8 cellular contexts compared by ENCODE assay signal in the genomic region with DNA sequence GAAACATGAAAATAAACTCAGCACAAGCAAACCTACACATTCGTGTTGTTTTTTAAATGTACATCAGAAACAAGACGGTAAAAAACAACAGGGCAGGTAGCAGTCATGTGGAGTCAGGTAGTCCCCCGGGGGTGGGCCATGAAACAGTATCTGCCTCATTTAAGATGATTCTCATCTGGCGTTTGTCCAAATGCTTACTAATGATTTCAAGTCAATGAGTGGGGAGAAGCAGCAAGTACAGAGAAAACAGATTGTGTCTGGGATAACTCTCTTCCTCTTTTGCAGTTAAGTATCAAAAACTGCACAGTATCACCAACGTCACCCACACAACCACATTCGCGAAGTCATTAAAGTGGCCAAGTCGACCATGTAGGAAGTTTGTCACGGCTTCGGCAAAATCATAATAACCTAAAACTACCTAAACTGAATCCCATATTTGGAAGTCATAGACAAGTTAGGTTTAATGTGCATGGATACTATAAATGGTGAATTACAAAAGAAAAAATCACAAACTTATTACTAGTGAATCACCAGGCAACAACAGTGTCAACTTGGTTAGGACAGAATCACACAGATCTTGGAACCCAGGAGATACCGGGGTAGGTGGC. TPM values are rescaled to one million over a fixed set of nuclear protein-coding genes. Genes with fewer than 3 reads are reported as not detected.
DNase-seq lines count a peak whose midpoint lies in the region; ATAC-seq and TF ChIP-seq lines count a peak whose summit lies in the region.

No MANE protein-coding gene starts in this region.

- DNase-seq in NCI-H2029 (lab: John Stamatoyannopoulos, UW): peak; percentile 36
- no peak for DNase-seq in NCI-H2029 treated with DMSO at 0.1 percent for 48 hours (lab: John Stamatoyannopoulos, UW)
- DNase-seq in NCI-H2171 (lab: John Stamatoyannopoulos, UW): peak; percentile 98
- peak; percentile 74 for DNase-seq in activated CD4-positive, alpha-beta T cell treated with anti-CD3 and anti-CD28 coated beads, Interleukin-2, amount 10 ng/mL, durations not matched to agents 24 days and 14 days
- peak; percentile 60 to 75 for DNase-seq in foreskin keratinocyte

- H3K27me3 ChIP-seq in foreskin keratinocyte (no peaks in the 10 kb centered on the region), skeletal muscle satellite cell (ENCODE audit: control insufficient read depth, insufficient read depth, low read length) (no peaks in the 10 kb centered on the region)

- H3K9ac ChIP-seq in skeletal muscle satellite cell (ENCODE audit: low read depth, low read length): peak overlapping the region; percentile 90

- H3K4me2 ChIP-seq in skeletal muscle satellite cell (ENCODE audit: low read length): peak overlapping the region; percentile 80

- H3K27me3 Mint-ChIP-seq in activated CD4-positive, alpha-beta T cell treated with anti-CD3 and anti-CD28 coated beads, Interleukin-2, amount 10 ng/mL, durations not matched to agents 24 days and 14 days: peaks cover 10% of the 10 kb centered on the region

- H3K4me3 Mint-ChIP-seq in activated CD4-positive, alpha-beta T cell treated with anti-CD3 and anti-CD28 coated beads, Interleukin-2, amount 10 ng/mL, durations not matched to agents 24 days and 14 days: no peak overlapping the region

- peak; percentile 15 for ATAC-seq in HG02678 (IDR thresholded peaks at IDR 0.05; ENCODE audit: unreplicated experiment)
- peak; percentile 11 for ATAC-seq in foreskin keratinocyte
- ATAC-seq in HG03108 (IDR thresholded peaks at IDR 0.05; ENCODE audit: unreplicated experiment): no peak

- intact Hi-C loops in activated CD4-positive, alpha-beta T cell treated with anti-CD3 and anti-CD28 coated beads, Interleukin-2, amount 10 ng/mL, durations not matched to agents 24 days and 14 days (cut with micrococcal nuclease): loop anchor here (2.0 kb wide), 1 partner anchor 49 kb away; no protein-coding TSS in a partner anchor

- no peaks in the 10 kb centered on the region for H3K36me3 ChIP-seq in skeletal muscle satellite cell (ENCODE audit: insufficient read depth, low read length)

- H3K36me3 Mint-ChIP-seq in activated CD4-positive, alpha-beta T cell treated with anti-CD3 and anti-CD28 coated beads, Interleukin-2, amount 10 ng/mL, durations not matched to agents 24 days and 14 days (ENCODE audit: low read depth): no peaks in the 10 kb centered on the region

- H3K4me1 ChIP-seq in foreskin keratinocyte (peaks cover 14% of the 10 kb centered on the region), skeletal muscle satellite cell (ENCODE audit: control insufficient read depth, insufficient read depth, low read length) (peaks cover 27% of the 10 kb centered on the region)

- H3K27ac Mint-ChIP-seq in activated CD4-positive, alpha-beta T cell treated with anti-CD3 and anti-CD28 coated beads, Interleukin-2, amount 10 ng/mL, durations not matched to agents 24 days and 14 days: no peak overlapping the region

- peak overlapping the region; percentile 86 for H3K4me3 ChIP-seq in skeletal muscle satellite cell (ENCODE audit: low read length)

- H3K9me3 Mint-ChIP-seq in activated CD4-positive, alpha-beta T cell treated with anti-CD3 and anti-CD28 coated beads, Interleukin-2, amount 10 ng/mL, durations not matched to agents 24 days and 14 days: no peaks in the 10 kb centered on the region

- H3K9me3 ChIP-seq in skeletal muscle satellite cell (replicated peaks; ENCODE audit: low read length): no peaks in the 10 kb centered on the region

- H3K27ac ChIP-seq in foreskin keratinocyte: peak overlapping the region; percentile 93

- peaks cover 23% of the 10 kb centered on the region for H3K4me1 Mint-ChIP-seq in activated CD4-positive, alpha-beta T cell treated with anti-CD3 and anti-CD28 coated beads, Interleukin-2, amount 10 ng/mL, durations not matched to agents 24 days and 14 days

- no peak for TF ChIP-seq CTCF in foreskin keratinocyte (conservative IDR thresholded peaks at IDR 0.05)

RNA-seq across cellular contexts. Expression of a gene that starts 1.2 kb away (rescaled TPM):
- total RNA-seq in activated CD4-positive, alpha-beta T cell treated with anti-CD3 and anti-CD28 coated beads, Interleukin-2, amount 10 ng/mL, durations not matched to agents 24 days and 14 days: 24.3 and 25.3 TPM in 2 replicates
- 91.4 and 103 TPM in 2 replicates for total RNA-seq in foreskin keratinocyte
- polyA plus RNA-seq in foreskin keratinocyte: 127 and 150 TPM in 2 replicates
- total RNA-seq in skeletal muscle satellite cell (2012; rRNA removed): 130 and 171 TPM in 2 replicates

RNA-seq across cellular contexts. Expression of a gene that starts 37.7 kb away (rescaled TPM):
- total RNA-seq in activated CD4-positive, alpha-beta T cell treated with anti-CD3 and anti-CD28 coated beads, Interleukin-2, amount 10 ng/mL, durations not matched to agents 24 days and 14 days: not detected in 2 replicates
- total RNA-seq in foreskin keratinocyte: 2.2 and 4.3 TPM in 2 replicates
- polyA plus RNA-seq in foreskin keratinocyte: 1.2 and 3.1 TPM in 2 replicates
- total RNA-seq in skeletal muscle satellite cell (2012; rRNA removed): 1.0 and 2.0 TPM in 2 replicates
